Comparison of ENCODE assay signal across 8 cellular contexts in the genomic region with DNA sequence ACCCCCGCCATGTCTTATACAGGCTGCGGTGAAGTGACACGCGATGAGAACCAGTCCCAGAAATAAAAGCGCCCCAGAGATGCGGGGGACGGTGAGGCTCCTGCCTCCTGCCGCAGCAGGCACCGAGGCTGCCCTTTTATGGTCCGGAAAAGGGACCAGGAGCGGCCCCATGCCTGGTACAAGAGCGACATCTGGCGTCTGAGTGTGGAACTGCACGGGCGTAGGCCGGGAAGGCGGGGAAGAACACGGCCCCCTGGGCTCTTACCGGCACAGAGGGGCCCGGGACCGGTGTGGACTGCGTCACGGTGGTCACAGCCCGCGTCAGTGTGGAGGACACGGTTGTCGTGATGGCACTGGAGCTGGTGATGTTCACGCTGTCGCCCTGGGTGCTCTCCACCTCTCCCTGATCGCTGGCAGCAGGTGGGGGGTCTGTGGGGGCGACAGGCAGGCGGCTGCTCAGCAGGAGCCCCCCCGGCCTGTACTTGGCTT. TPM values are rescaled to one million over a fixed set of nuclear protein-coding genes. Genes with fewer than 3 reads are reported as not detected.
DNase-seq lines count a peak whose midpoint lies in the region; ATAC-seq and TF ChIP-seq lines count a peak whose summit lies in the region.

No MANE protein-coding gene starts in this region.

- 50% methylated on average over 2 of the region's 33 CpGs; no CpG with 5 or more reads in 1 of the 2 donors for WGBS in gastroesophageal sphincter (ENCODE audit: low coverage in 1 of 2), 2 donors
- 27 to 46% (median 44%) methylated on average over 30 to 33 of the region's 33 CpGs for WGBS in ovary, 3 donors
- WGBS in tibial nerve, 2 donors, result 38% methylated on average over 29 of the region's 33 CpGs; no CpG with 5 or more reads in 1 of the 2 donors

- TF ChIP-seq POLR2A in gastroesophageal sphincter (IDR thresholded peaks at IDR 0.05) (peak in 1 of 2 donors; percentile 21), ovary (IDR thresholded peaks at IDR 0.05) (no peak), tibial nerve (IDR thresholded peaks at IDR 0.05) (no peak)

- DNase-seq in EL, result peak; percentile 60
- peak; percentile 61 for DNase-seq in RKO (ENCODE audit: low spot score)
- peak; percentile 91 for DNase-seq in activated effector memory CD4-positive, alpha-beta T cell treated with anti-CD3 and anti-CD28 coated beads, Interleukin-2, amount 50 U/mL, for 16 hours
- DNase-seq in ovary, result peak; percentile 60 to 87 (median 80)
- peak; percentile 41 to 53 for DNase-seq in tibial nerve (ENCODE audit: low spot score in 2 of 2)

- H3K9me3 ChIP-seq in gastroesophageal sphincter (no peaks in the 10 kb centered on the region), ovary (no peaks in the 10 kb centered on the region), tibial nerve (no peaks in the 10 kb centered on the region)

- intact Hi-C loops in ovary (cut with DNase I), result loop anchor here in 3 of 4 donors (2.0 to 10.0 kb wide), 4 partner anchors 186 to 409 kb away; a partner anchor contains a TSS

- TF ChIP-seq EP300 in gastroesophageal sphincter (IDR thresholded peaks at IDR 0.05) (no peak), ovary (IDR thresholded peaks at IDR 0.05) (no peak), tibial nerve (IDR thresholded peaks at IDR 0.05) (peak in 1 of 2 donors; percentile 40)

- H3K27ac ChIP-seq in gastroesophageal sphincter (peak overlapping the region; percentile 83 to 90 (median 88)), ovary (no peak overlapping the region), tibial nerve (peak overlapping the region in 3 of 4 donors; percentile 53 to 79 (median 71))

- H3K27me3 ChIP-seq in gastroesophageal sphincter (no peaks in the 10 kb centered on the region), ovary (no peaks in the 10 kb centered on the region), tibial nerve (no peaks in the 10 kb centered on the region)

- peaks cover 0 to 84% of the 10 kb centered on the region in 2 donors for H3K36me3 ChIP-seq in gastroesophageal sphincter
- H3K36me3 ChIP-seq in ovary, result no peaks in the 10 kb centered on the region
- H3K36me3 ChIP-seq in tibial nerve, result peaks cover 0 to 81% (median 5%) of the 10 kb centered on the region in 3 donors

- peak overlapping the region; percentile 23 to 44 for H3K4me3 ChIP-seq in gastroesophageal sphincter
- H3K4me3 ChIP-seq in ovary, result no peak overlapping the region
- H3K4me3 ChIP-seq in tibial nerve, result no peak overlapping the region

- TF ChIP-seq CTCF in gastroesophageal sphincter (IDR thresholded peaks at IDR 0.05), result peak in 3 of 4 experiments; percentile 95 to 98 (median 97)
- peak; percentile 92 to 95 (median 94) for TF ChIP-seq CTCF in ovary (IDR thresholded peaks at IDR 0.05)
- TF ChIP-seq CTCF in tibial nerve (IDR thresholded peaks at IDR 0.05), result peak; percentile 89 to 99 (median 98)

- H3K4me1 ChIP-seq in gastroesophageal sphincter (peaks cover 0 to 69% (median 0%) of the 10 kb centered on the region in 3 donors), ovary (ENCODE audit: insufficient read depth) (peaks cover 2% of the 10 kb centered on the region), tibial nerve (peaks cover 0 to 30% (median 3%) of the 10 kb centered on the region in 4 donors)

- ATAC-seq in HG02943 (IDR thresholded peaks at IDR 0.05; ENCODE audit: low read depth, unreplicated experiment) (peak; percentile 59), gastroesophageal sphincter (peak; percentile 81), HG02759 (IDR thresholded peaks at IDR 0.05; ENCODE audit: unreplicated experiment) (no peak)

RNA-seq across cellular contexts. Expression of a gene that starts 8.9 kb away (rescaled TPM):
- total RNA-seq in gastroesophageal sphincter, result 10 to 100 TPM in 3 of 4 donors, 1 to 10 TPM in 1; 8.1 to 15.0 (median 12.5) TPM
- 1 to 10 TPM in 6 of 7 donors, under 1 TPM in 1; 0.80 to 4.9 (median 2.5) TPM for total RNA-seq in ovary
- 1 to 10 TPM; 1.2 to 2.8 TPM for polyA plus RNA-seq in ovary
- total RNA-seq in tibial nerve, result 10 to 100 TPM; 12.1 to 28.8 (median 17.8) TPM

RNA-seq across cellular contexts. Expression of a gene that starts 18.2 kb away (rescaled TPM):
- 10 to 100 TPM; 32.9 to 94.4 (median 43.1) TPM for total RNA-seq in gastroesophageal sphincter
- total RNA-seq in ovary, result 10 to 100 TPM; 26.3 to 62.5 (median 53.1) TPM
- polyA plus RNA-seq in ovary, result 10 to 100 TPM; 13.3 to 19.7 TPM
- 10 to 100 TPM; 42.6 to 52.2 (median 48.9) TPM for total RNA-seq in tibial nerve

RNA-seq across cellular contexts. Expression of a gene that starts 18.5 kb away (rescaled TPM):
- total RNA-seq in gastroesophageal sphincter (100 to 1,000 TPM in 1 of 4 donors, 10 to 100 TPM in 3; 68.3 to 103 (median 89.2) TPM), ovary (10 to 100 TPM; 36.7 to 95.5 (median 64.2) TPM), tibial nerve (100 to 1,000 TPM in 1 of 4 donors, 10 to 100 TPM in 3; 48.0 to 152 (median 73.8) TPM)
- polyA plus RNA-seq in ovary, result 10 to 100 TPM; 64.9 to 87.3 TPM

RNA-seq across cellular contexts. Expression of a gene that starts 19.2 kb away (rescaled TPM):
- total RNA-seq in gastroesophageal sphincter (1 to 10 TPM; 1.5 to 9.5 (median 5.4) TPM), ovary (10 to 100 TPM in 3 of 7 donors, 1 to 10 TPM in 4; 4.4 to 11.6 (median 9.4) TPM), tibial nerve (10 to 100 TPM in 2 of 4 donors, 1 to 10 TPM in 2; 4.2 to 16.4 (median 9.6) TPM)
- 1 to 10 TPM; 2.6 to 9.8 TPM for polyA plus RNA-seq in ovary

RNA-seq across cellular contexts. Expression of a gene that starts 27.3 kb away (rescaled TPM):
- total RNA-seq in gastroesophageal sphincter (10 to 100 TPM; 10.9 to 26.0 (median 18.1) TPM), ovary (10 to 100 TPM in 5 of 7 donors, 1 to 10 TPM in 2; 7.0 to 22.3 (median 11.4) TPM), tibial nerve (10 to 100 TPM; 23.0 to 90.9 (median 32.7) TPM)
- polyA plus RNA-seq in ovary, result 10 to 100 TPM in 1 of 2 donors, 1 to 10 TPM in 1; 1.2 to 14.7 TPM

Comparison
In these comparisons a context has a peak if more than half of its experiments do, and no peak if none do; other contexts are left out.
1. H3K27ac ChIP-seq: peak in gastroesophageal sphincter (4 of 4) and tibial nerve (3 of 4); none in ovary (0 of 2).
2. H3K4me3 ChIP-seq: peak in gastroesophageal sphincter (2 of 2); none in ovary (single experiment) and tibial nerve (0 of 4).
3. Peak in every context shown above with its lines, with median percentiles within 50 percentile points of each other: DNase-seq and CTCF ChIP-seq.